34 cellular contexts compared by ENCODE assay signal in genomic region chr1:203063287-203063686, GRCh38. TPM values are rescaled to one million over a fixed set of nuclear protein-coding genes. Genes with fewer than 3 reads are reported as not detected.
"Had no signal": no experiment of that assay in that cellular context is flagged by ENCODE, and none has a peak within 500 bp of the region (broad histone marks: within the 10 kb centered on the region; RNA-seq: fewer than 3 reads in every experiment).

No MANE protein-coding gene starts in this region.

- H3K9me3 Mint-ChIP-seq: activated B cell treated with CpG ODN at 0.5 μM for 24 hours; activated CD4-positive, alpha-beta memory T cell treated with anti-CD3 and anti-CD28 coated beads for 36 hours; activated naive CD4-positive, alpha-beta T cell treated with anti-CD3 and anti-CD28 coated beads, Interleukin-2, amount 10 ng/mL, durations not matched to agents 7 days and 5 days; activated T-cell treated with anti-CD3 and anti-CD28 coated beads, Interleukin-2, amount 50 U/mL, for 4 hours; activated T-helper 1 cell treated with anti-CD3 and anti-CD28 coated beads, Interleukin-12 subunit alpha, Interleukin-12 subunit beta, Interleukin-2, Interleukin-4 antibody, amounts not matched to agents 30 ng/mL and 10 ng/mL and 1 ng/mL, durations not matched to agents 14 hours and 24 hours and 36 hours; T-helper 1 cell treated with Interleukin-12 subunit alpha and Interleukin-12 subunit beta and Interleukin-4 antibody, amounts not matched to agents 30 μg/mL and 1 μg/mL, for 36 hours; T-helper 2 cell treated with Interferon-gamma antibody and Interleukin-4, amounts not matched to agents 5 μg/mL and 100 μg/mL, for 36 hours had no signal

- H3K4me3 Mint-ChIP-seq: activated B cell treated with CpG ODN at 0.5 μM for 24 hours; activated CD4-positive, alpha-beta memory T cell treated with anti-CD3 and anti-CD28 coated beads for 36 hours; activated naive CD4-positive, alpha-beta T cell treated with anti-CD3 and anti-CD28 coated beads, Interleukin-2, amount 10 ng/mL, durations not matched to agents 7 days and 5 days; activated naive CD8-positive, alpha-beta T cell; activated T-cell treated with anti-CD3 and anti-CD28 coated beads, Interleukin-2, amount 50 U/mL, for 4 hours; activated T-helper 1 cell treated with anti-CD3 and anti-CD28 coated beads, Interleukin-12 subunit alpha, Interleukin-12 subunit beta, Interleukin-2, Interleukin-4 antibody, amounts not matched to agents 30 ng/mL and 10 ng/mL and 1 ng/mL, durations not matched to agents 14 hours and 24 hours and 36 hours; T-helper 1 cell treated with Interleukin-12 subunit alpha and Interleukin-12 subunit beta and Interleukin-4 antibody, amounts not matched to agents 30 μg/mL and 1 μg/mL, for 36 hours; T-helper 2 cell treated with Interferon-gamma antibody and Interleukin-4, amounts not matched to agents 5 μg/mL and 100 μg/mL, for 36 hours had no signal

- H3K27me3 Mint-ChIP-seq: activated CD4-positive, alpha-beta memory T cell treated with anti-CD3 and anti-CD28 coated beads for 36 hours; activated naive CD4-positive, alpha-beta T cell treated with anti-CD3 and anti-CD28 coated beads, Interleukin-2, amount 10 ng/mL, durations not matched to agents 7 days and 5 days; activated naive CD8-positive, alpha-beta T cell had no signal

- ATAC-seq: activated T-cell treated with anti-CD3 and anti-CD28 coated beads, Interleukin-2, amount 50 U/mL, for 4 hours; body of pancreas had no signal

- H3K4me2 ChIP-seq: KMS-11, PC-9 had no signal

- H3K9me3 ChIP-seq: body of pancreas, breast epithelium had no signal

- H3K9ac ChIP-seq: KMS-11 had no signal

- H3K27ac ChIP-seq: body of pancreas, breast epithelium, KMS-11, PC-9, VCaP had no signal

- DNase-seq: activated B cell treated with CpG ODN at 0.5 μM for 24 hours; activated CD4-positive, alpha-beta memory T cell treated with anti-CD3 and anti-CD28 coated beads for 36 hours; activated CD4-positive, alpha-beta T cell treated with anti-CD3 and anti-CD28 coated beads for 4 hours; activated CD4-positive, alpha-beta T cell treated with anti-CD3 and anti-CD28 coated beads, Interleukin-2, amount 50 U/mL, for 1 hour; activated CD4-positive, CD25-positive, alpha-beta regulatory T cell treated with anti-CD3 and anti-CD28 coated beads, Interleukin-2, amount 50 U/mL, for 72 hours; activated CD8-positive, alpha-beta memory T cell treated with anti-CD3 and anti-CD28 coated beads, Interleukin-2, amount 50 U/mL, for 4 hours; activated effector memory CD4-positive, alpha-beta T cell treated with Interleukin-2 at 50 U/mL for 16 hours; activated naive CD4-positive, alpha-beta T cell treated with anti-CD3 and anti-CD28 coated beads, Interleukin-2, amount 10 ng/mL, durations not matched to agents 7 days and 5 days; activated T-cell treated with anti-CD3 and anti-CD28 coated beads for 4 hours; activated T-cell treated with anti-CD3 and anti-CD28 coated beads, Interleukin-2, amount 50 U/mL, for 4 hours; amygdala; body of pancreas; cerebellar nuclear complex; NCI-H1048; NCI-H1105 treated with DMSO at 0.1 percent for 48 hours; NCI-H1436; NCI-H1694; NCI-H1930; NCI-H2081 treated with DMSO at 0.1 percent for 48 hours; NCI-H345; NCI-H524 treated with DMSO at 0.1 percent for 48 hours; PC-9; Right ventricle myocardium superior had no signal

- H3K36me3 Mint-ChIP-seq: activated CD4-positive, alpha-beta memory T cell treated with anti-CD3 and anti-CD28 coated beads for 36 hours; activated naive CD8-positive, alpha-beta T cell had no signal

- H2AFZ ChIP-seq: PC-9 had no signal

- H3K4me1 ChIP-seq: body of pancreas, breast epithelium had no signal

- H3K4me3 ChIP-seq: body of pancreas, breast epithelium, PC-9 had no signal

- H3K27me3 ChIP-seq: body of pancreas, breast epithelium had no signal

- H3K36me3 ChIP-seq: breast epithelium had no signal

- H3K4me1 Mint-ChIP-seq: activated B cell treated with CpG ODN at 0.5 μM for 24 hours; activated naive CD4-positive, alpha-beta T cell treated with anti-CD3 and anti-CD28 coated beads, Interleukin-2, amount 10 ng/mL, durations not matched to agents 7 days and 5 days had no signal

- H3K27ac Mint-ChIP-seq: activated B cell treated with CpG ODN at 0.5 μM for 24 hours; activated CD4-positive, alpha-beta memory T cell treated with anti-CD3 and anti-CD28 coated beads for 36 hours; activated naive CD4-positive, alpha-beta T cell treated with anti-CD3 and anti-CD28 coated beads, Interleukin-2, amount 10 ng/mL, durations not matched to agents 7 days and 5 days; activated naive CD8-positive, alpha-beta T cell; activated T-helper 1 cell treated with anti-CD3 and anti-CD28 coated beads, Interleukin-12 subunit alpha, Interleukin-12 subunit beta, Interleukin-2, Interleukin-4 antibody, amounts not matched to agents 30 ng/mL and 10 ng/mL and 1 ng/mL, durations not matched to agents 14 hours and 24 hours and 36 hours; T-helper 1 cell treated with Interleukin-12 subunit alpha and Interleukin-12 subunit beta and Interleukin-4 antibody, amounts not matched to agents 30 μg/mL and 1 μg/mL, for 36 hours; T-helper 2 cell treated with Interferon-gamma antibody and Interleukin-4, amounts not matched to agents 5 μg/mL and 100 μg/mL, for 36 hours had no signal

RNA-seq across cellular contexts. Expression of gene MYOG, which starts 22.5 kb away (rescaled TPM):
- total RNA-seq: activated B cell treated with CpG ODN at 0.5 μM for 24 hours; activated CD4-positive, alpha-beta memory T cell treated with anti-CD3 and anti-CD28 coated beads for 36 hours; activated T-cell treated with anti-CD3 and anti-CD28 coated beads, Interleukin-2, amount 50 U/mL, for 4 hours; activated T-helper 1 cell treated with anti-CD3 and anti-CD28 coated beads, Interleukin-12 subunit alpha, Interleukin-12 subunit beta, Interleukin-2, Interleukin-4 antibody, amounts not matched to agents 30 ng/mL and 10 ng/mL and 1 ng/mL, durations not matched to agents 14 hours and 24 hours and 36 hours; astrocyte; body of pancreas; breast epithelium; M059J; NCI-H460; OCI-LY7; PC-9; Right ventricle myocardium superior had no signal

RNA-seq across cellular contexts. Expression of gene PPFIA4, which starts 37.0 kb away (rescaled TPM):
- total RNA-seq: body of pancreas had no signal
